9 cellular contexts compared by ENCODE assay signal in the genomic region with DNA sequence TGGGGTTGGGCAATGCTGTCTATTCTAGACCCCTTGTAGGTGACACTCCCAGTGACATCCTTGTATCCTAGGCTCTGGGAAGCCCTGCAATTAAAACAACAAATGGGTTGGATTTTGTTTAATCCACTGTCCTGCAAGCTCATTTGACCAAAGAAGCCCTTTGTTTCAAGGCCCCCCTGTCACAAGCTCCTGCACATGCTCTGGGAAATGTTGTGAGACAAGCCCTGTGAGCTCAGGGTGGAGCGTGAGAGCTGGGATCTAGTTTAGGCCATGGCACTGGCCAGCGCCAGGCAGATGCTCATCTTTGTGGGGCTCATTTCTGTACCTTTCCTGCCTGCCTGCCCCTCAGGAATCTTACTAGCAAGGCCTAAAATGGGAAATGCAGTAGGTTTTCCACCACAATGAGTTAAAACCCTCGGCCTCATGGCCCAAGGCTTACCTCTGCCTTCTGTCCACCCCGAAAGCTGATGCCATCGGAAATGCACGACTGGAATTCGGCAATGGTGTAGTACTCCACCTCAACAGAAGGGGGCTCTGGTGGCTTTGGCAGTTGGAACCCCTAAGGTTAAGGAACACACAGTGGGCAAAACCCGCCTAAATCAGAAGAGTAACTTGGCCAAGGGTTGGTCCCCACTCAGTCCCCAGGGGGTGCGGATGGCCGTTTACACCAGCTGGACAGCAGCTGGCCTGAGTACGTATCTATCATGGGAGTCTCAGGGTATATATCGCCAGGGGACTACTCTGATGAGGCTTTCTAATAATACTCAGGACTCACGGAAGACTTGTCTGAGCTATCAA.
DNase-seq lines count a peak whose midpoint lies in the region; ATAC-seq, FAIRE-seq and TF ChIP-seq lines count a peak whose summit lies in the region.
"Had no signal": no experiment of that assay in that cellular context is flagged by ENCODE, and none has a peak within 500 bp of the region (broad histone marks: within the 10 kb centered on the region; RNA-seq: fewer than 3 reads in every experiment).

No MANE protein-coding gene starts in this region.

- no peaks in the 10 kb centered on the region for H3K79me2 ChIP-seq in SU-DHL-6 (ENCODE audit: insufficient read depth, low read length)

- H2AFZ ChIP-seq in SU-DHL-6 (ENCODE audit: low read depth, low read length, severe bottlenecking): no peak overlapping the region

- H3K27me3 ChIP-seq in SU-DHL-6 (ENCODE audit: low read length): no peaks in the 10 kb centered on the region
- H3K27me3 ChIP-seq in bronchial epithelial cell (ENCODE audit: control insufficient read depth, insufficient read depth, low read length): no peaks in the 10 kb centered on the region

- H3K9me3 ChIP-seq in SU-DHL-6 (ENCODE audit: insufficient read depth, low read length): no peaks in the 10 kb centered on the region
- H3K9me3 ChIP-seq in kidney (ENCODE audit: control insufficient read depth in 1 of 2, low read length in 2 of 2): no peaks in the 10 kb centered on the region

- H3F3A ChIP-seq in SU-DHL-6 (ENCODE audit: insufficient read depth): no peaks in the 10 kb centered on the region

- no peak overlapping the region for H3K27ac ChIP-seq in SU-DHL-6 (ENCODE audit: low read depth, low read length)
- no peak overlapping the region for H3K27ac ChIP-seq in kidney (ENCODE audit: low read depth in 2 of 2, low read length in 2 of 2)
- H3K27ac ChIP-seq: epithelial cell of prostate had no signal

- H4K20me1 ChIP-seq in SU-DHL-6 (ENCODE audit: low read depth, low read length): no peaks in the 10 kb centered on the region

- no peaks in the 10 kb centered on the region for H3K4me1 ChIP-seq in kidney (ENCODE audit: control insufficient read depth in 1 of 2, insufficient read depth in 1 of 2, low read depth in 1 of 2, low read length in 2 of 2)

- H3K4me3 ChIP-seq in SU-DHL-6 (ENCODE audit: insufficient read depth, low read length, poor library complexity, severe bottlenecking) (no peak overlapping the region), bronchial epithelial cell (ENCODE audit: low read depth, low read length) (no peak overlapping the region), kidney (ENCODE audit: low read length in 2 of 2) (no peak overlapping the region)

- intact Hi-C loops in kidney (cut with DNase I): no loop called here

- H3K4me2 ChIP-seq in SU-DHL-6 (ENCODE audit: low read depth, low read length, poor library complexity, severe bottlenecking): no peak overlapping the region

- H3K36me3 ChIP-seq in SU-DHL-6 (ENCODE audit: low read length) (no peaks in the 10 kb centered on the region), bronchial epithelial cell (ENCODE audit: control insufficient read depth, insufficient read depth, low read length) (peaks cover 34% of the 10 kb centered on the region), kidney (ENCODE audit: control insufficient read depth in 1 of 2, insufficient read depth in 2 of 2, low read length in 2 of 2) (peaks cover 5 to 7% of the 10 kb centered on the region in 2 donors)

- FAIRE-seq in bronchial epithelial cell (lab: Jason Lieb, UNC) (no peak), kidney (lab: Jason Lieb, UNC) (no peak)

- H3K9ac ChIP-seq in SU-DHL-6 (ENCODE audit: low read length) (no peak overlapping the region), kidney (ENCODE audit: low read length in 2 of 2) (no peak overlapping the region)

- ATAC-seq in GM21737 (IDR thresholded peaks at IDR 0.05; ENCODE audit: unreplicated experiment): no peak

- H3K9me2 ChIP-seq in SU-DHL-6 (replicated peaks; ENCODE audit: insufficient read depth, low read length): no peaks in the 10 kb centered on the region

- peak; percentile 51 for TF ChIP-seq CTCF in GM20000 (IDR thresholded peaks at IDR 0.05; ENCODE audit: extremely low read depth, missing control alignments)
- peak; percentile 42 for TF ChIP-seq CTCF in SU-DHL-6 (IDR thresholded peaks at IDR 0.05; ENCODE audit: insufficient read depth, low read length, poor library complexity, severe bottlenecking)
- TF ChIP-seq CTCF in bronchial epithelial cell (IDR thresholded peaks at IDR 0.05; ENCODE audit: insufficient read depth, low read length, severe bottlenecking): peak; percentile 77
- TF ChIP-seq CTCF in kidney (IDR thresholded peaks at IDR 0.05; ENCODE audit: borderline replicate concordance, extremely low read depth, insufficient read depth): peak; percentile 73

- DNase-seq in AG08395 (ENCODE audit: low spot score) (peak; percentile 87), GM20000 (ENCODE audit: low spot score) (peak; percentile 81), bronchial epithelial cell (ENCODE audit: low read depth) (peak; percentile 25), kidney (no peak), COR-L47 (lab: John Stamatoyannopoulos, UW) (no peak)
- DNase-seq in stimulated activated CD4-positive, alpha-beta T cell treated with anti-CD3 and anti-CD28 coated beads, TNF-alpha, amount 100 ng/mL, for 48 hours (ENCODE audit: low read depth in 3 of 3): peak in 2 of 3 donors; percentile 12 to 25

Comparison
In these comparisons a context has a peak if more than half of its experiments do, and no peak if none do; other contexts are left out.
1. DNase-seq: peak in AG08395 (single experiment), GM20000 (single experiment), bronchial epithelial cell (single experiment) and stimulated activated CD4-positive, alpha-beta T cell treated with anti-CD3 and anti-CD28 coated beads, TNF-alpha, amount 100 ng/mL, for 48 hours (2 of 3); none in kidney (single experiment) and COR-L47 (single experiment).
2. Peak in every context shown above with its lines, with median percentiles within 50 percentile points of each other: CTCF ChIP-seq.